ENCODE assay signal across 1 cellular context in the genomic region with DNA sequence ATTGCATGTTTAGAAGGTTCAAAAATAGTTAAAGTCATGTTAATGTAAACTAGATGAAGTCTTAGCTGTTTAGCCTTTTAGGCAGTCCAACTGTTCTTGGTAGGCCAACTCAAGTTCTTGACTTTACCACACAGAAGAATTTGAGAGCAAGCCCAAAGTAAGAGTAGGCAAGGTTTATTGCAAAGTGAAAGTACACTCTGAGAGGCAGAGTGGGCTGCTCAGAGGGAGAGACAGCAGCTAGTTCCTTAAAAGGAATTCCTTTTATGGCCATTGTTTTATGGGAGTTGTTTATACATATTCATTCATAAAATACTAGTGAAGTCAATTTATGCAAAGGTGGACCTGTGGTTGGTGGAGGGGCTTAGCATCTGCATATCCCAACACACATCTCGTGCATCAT.
TF ChIP-seq lines count a peak whose summit lies in the region.

No MANE protein-coding gene starts in this region.

TF ChIP-seq in WTC11, 78 proteins besides CTCF, POLR2A, EP300 and RAD21 (continued from another document):
- TF ChIP-seq, protein P1, sequence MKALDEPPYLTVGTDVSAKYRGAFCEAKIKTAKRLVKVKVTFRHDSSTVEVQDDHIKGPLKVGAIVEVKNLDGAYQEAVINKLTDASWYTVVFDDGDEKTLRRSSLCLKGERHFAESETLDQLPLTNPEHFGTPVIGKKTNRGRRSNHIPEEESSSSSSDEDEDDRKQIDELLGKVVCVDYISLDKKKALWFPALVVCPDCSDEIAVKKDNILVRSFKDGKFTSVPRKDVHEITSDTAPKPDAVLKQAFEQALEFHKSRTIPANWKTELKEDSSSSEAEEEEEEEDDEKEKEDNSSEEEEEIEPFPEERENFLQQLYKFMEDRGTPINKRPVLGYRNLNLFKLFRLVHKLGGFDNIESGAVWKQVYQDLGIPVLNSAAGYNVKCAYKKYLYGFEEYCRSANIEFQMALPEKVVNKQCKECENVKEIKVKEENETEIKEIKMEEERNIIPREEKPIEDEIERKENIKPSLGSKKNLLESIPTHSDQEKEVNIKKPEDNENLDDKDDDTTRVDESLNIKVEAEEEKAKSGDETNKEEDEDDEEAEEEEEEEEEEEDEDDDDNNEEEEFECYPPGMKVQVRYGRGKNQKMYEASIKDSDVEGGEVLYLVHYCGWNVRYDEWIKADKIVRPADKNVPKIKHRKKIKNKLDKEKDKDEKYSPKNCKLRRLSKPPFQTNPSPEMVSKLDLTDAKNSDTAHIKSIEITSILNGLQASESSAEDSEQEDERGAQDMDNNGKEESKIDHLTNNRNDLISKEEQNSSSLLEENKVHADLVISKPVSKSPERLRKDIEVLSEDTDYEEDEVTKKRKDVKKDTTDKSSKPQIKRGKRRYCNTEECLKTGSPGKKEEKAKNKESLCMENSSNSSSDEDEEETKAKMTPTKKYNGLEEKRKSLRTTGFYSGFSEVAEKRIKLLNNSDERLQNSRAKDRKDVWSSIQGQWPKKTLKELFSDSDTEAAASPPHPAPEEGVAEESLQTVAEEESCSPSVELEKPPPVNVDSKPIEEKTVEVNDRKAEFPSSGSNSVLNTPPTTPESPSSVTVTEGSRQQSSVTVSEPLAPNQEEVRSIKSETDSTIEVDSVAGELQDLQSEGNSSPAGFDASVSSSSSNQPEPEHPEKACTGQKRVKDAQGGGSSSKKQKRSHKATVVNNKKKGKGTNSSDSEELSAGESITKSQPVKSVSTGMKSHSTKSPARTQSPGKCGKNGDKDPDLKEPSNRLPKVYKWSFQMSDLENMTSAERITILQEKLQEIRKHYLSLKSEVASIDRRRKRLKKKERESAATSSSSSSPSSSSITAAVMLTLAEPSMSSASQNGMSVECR (CRISPR knock-in tag; IDR thresholded peaks at IDR 0.05; ENCODE audit: borderline replicate concordance), result no peak
TF ChIP-seq in WTC11: peak in this region for 0.
